ENCODE assay signal across 1 cellular context in the genomic region with DNA sequence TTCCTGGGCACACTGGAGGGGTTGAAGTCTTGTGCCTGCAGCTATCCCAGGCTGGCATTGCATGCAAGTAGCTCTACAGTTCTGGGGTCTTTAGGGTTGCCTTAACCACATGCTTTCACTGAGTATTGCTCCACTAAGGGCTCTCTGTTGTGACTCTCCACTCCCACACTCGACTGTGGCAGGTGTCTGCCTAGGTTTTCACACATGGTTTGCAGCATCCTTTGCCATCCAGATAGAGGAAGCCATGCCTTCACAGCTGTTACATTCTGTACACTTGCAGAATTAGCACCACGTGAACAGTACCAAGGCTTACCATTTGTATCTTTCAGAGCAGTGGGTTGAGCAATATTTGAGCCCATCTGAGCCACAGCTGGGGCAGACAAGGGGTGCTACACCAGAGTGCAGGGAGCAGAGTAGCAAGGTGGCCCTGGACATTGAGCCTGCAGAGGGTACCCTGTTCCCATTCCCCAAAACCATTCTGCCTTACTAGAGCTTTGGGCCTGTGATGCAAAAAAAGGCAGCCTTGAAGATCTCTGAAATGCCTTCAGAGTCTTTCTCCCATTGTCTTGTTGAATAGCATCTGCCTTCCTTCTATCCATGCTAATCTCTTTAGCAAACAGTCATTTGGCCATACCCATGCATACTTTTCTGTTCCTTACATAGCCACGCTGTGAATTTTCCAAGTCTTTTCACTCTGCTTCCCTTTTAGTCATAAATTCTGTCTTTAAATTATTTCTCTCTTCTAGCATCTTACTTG.
TF ChIP-seq lines count a peak whose summit lies in the region.

No MANE protein-coding gene starts in this region.

TF ChIP-seq in SK-N-SH treated with all-trans-retinoic acid at 6 μM for 48 hours, 23 proteins besides CTCF, POLR2A, EP300 and RAD21 (continued from another document):
- TF ChIP-seq, protein P1, sequence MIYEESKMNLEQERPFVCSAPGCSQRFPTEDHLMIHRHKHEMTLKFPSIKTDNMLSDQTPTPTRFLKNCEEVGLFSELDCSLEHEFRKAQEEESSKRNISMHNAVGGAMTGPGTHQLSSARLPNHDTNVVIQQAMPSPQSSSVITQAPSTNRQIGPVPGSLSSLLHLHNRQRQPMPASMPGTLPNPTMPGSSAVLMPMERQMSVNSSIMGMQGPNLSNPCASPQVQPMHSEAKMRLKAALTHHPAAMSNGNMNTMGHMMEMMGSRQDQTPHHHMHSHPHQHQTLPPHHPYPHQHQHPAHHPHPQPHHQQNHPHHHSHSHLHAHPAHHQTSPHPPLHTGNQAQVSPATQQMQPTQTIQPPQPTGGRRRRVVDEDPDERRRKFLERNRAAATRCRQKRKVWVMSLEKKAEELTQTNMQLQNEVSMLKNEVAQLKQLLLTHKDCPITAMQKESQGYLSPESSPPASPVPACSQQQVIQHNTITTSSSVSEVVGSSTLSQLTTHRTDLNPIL (CRISPR knock-in tag; IDR thresholded peaks at IDR 0.05; ENCODE audit: low read depth), result no peak
- TF ChIP-seq ESRRG (CRISPR knock-in tag; IDR thresholded peaks at IDR 0.05), result no peak
- no peak for TF ChIP-seq TSHZ2 (CRISPR knock-in tag; IDR thresholded peaks at IDR 0.05)
- no peak for TF ChIP-seq CSDC2 (CRISPR knock-in tag; IDR thresholded peaks at IDR 0.05)
- TF ChIP-seq, protein P2, sequence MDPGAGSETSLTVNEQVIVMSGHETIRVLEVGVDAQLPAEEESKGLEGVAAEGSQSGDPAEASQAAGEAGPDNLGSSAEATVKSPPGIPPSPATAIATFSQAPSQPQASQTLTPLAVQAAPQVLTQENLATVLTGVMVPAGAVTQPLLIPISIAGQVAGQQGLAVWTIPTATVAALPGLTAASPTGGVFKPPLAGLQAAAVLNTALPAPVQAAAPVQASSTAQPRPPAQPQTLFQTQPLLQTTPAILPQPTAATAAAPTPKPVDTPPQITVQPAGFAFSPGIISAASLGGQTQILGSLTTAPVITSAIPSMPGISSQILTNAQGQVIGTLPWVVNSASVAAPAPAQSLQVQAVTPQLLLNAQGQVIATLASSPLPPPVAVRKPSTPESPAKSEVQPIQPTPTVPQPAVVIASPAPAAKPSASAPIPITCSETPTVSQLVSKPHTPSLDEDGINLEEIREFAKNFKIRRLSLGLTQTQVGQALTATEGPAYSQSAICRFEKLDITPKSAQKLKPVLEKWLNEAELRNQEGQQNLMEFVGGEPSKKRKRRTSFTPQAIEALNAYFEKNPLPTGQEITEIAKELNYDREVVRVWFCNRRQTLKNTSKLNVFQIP (CRISPR knock-in tag; IDR thresholded peaks at IDR 0.05; ENCODE audit: borderline replicate concordance, low read depth), result no peak
- TF ChIP-seq ZNF70 (CRISPR knock-in tag; IDR thresholded peaks at IDR 0.05), result no peak
- TF ChIP-seq, protein P3, sequence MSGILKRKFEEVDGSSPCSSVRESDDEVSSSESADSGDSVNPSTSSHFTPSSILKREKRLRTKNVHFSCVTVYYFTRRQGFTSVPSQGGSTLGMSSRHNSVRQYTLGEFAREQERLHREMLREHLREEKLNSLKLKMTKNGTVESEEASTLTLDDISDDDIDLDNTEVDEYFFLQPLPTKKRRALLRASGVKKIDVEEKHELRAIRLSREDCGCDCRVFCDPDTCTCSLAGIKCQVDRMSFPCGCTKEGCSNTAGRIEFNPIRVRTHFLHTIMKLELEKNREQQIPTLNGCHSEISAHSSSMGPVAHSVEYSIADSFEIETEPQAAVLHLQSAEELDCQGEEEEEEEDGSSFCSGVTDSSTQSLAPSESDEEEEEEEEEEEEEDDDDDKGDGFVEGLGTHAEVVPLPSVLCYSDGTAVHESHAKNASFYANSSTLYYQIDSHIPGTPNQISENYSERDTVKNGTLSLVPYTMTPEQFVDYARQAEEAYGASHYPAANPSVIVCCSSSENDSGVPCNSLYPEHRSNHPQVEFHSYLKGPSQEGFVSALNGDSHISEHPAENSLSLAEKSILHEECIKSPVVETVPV (CRISPR knock-in tag; IDR thresholded peaks at IDR 0.05), result no peak
- no peak for TF ChIP-seq ZC3H10 (CRISPR knock-in tag; IDR thresholded peaks at IDR 0.05)
- no peak for TF ChIP-seq OSR1 (CRISPR knock-in tag; IDR thresholded peaks at IDR 0.05)
- TF ChIP-seq ZFP30 (CRISPR knock-in tag; IDR thresholded peaks at IDR 0.05), result no peak
- TF ChIP-seq TOX (CRISPR knock-in tag; IDR thresholded peaks at IDR 0.05; ENCODE audit: borderline replicate concordance), result no peak
- TF ChIP-seq, protein P4, sequence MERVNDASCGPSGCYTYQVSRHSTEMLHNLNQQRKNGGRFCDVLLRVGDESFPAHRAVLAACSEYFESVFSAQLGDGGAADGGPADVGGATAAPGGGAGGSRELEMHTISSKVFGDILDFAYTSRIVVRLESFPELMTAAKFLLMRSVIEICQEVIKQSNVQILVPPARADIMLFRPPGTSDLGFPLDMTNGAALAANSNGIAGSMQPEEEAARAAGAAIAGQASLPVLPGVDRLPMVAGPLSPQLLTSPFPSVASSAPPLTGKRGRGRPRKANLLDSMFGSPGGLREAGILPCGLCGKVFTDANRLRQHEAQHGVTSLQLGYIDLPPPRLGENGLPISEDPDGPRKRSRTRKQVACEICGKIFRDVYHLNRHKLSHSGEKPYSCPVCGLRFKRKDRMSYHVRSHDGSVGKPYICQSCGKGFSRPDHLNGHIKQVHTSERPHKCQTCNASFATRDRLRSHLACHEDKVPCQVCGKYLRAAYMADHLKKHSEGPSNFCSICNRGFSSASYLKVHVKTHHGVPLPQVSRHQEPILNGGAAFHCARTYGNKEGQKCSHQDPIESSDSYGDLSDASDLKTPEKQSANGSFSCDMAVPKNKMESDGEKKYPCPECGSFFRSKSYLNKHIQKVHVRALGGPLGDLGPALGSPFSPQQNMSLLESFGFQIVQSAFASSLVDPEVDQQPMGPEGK (CRISPR knock-in tag; IDR thresholded peaks at IDR 0.05; ENCODE audit: borderline replicate concordance), result no peak
- no peak for TF ChIP-seq ZNF565 (CRISPR knock-in tag; conservative IDR thresholded peaks at IDR 0.05; ENCODE audit: low read depth)
